In the genomic region with DNA sequence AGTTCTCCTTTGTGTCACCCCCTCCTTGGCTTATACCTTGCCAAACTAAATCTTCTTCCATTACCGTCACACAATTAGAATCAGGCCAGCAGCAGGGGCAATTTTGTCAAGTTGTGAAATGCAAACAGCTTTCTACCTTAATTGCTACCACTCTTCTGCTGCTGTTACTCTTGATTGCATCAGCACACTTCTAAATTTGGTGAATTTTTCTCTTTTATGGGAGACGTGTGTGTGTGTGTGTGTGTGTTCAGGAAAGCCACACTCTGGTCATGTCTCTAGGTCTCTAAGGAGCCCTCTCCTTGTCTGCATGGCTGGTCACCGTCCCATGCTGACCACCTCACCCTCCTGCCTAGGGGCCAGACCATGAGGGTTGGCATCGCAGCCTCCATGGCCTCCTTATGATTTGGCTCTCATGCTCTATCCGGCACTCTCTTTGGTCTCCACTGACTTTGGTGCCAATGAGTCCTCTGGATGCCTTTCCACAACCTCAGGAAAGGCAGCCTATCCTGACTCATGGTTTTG, we compare ENCODE assay signal across 24 cellular contexts.
"Had no signal": no experiment of that assay in that cellular context is flagged by ENCODE, and none has a peak within 500 bp of the region (broad histone marks: within the 10 kb centered on the region; RNA-seq: fewer than 3 reads in every experiment).

No MANE protein-coding gene starts in this region.

- H3K9me3 ChIP-seq: esophagus squamous epithelium, neutrophil, suprapubic skin had no signal

- H3K36me3 Mint-ChIP-seq: brain, natural killer cell had no signal

- H3K9ac ChIP-seq: parathyroid adenoma had no signal

- FAIRE-seq: endothelial cell of umbilical vein had no signal

- H3K4me1 ChIP-seq: foreskin keratinocyte, parathyroid adenoma, suprapubic skin had no signal

- DNase-seq: activated CD4-positive, alpha-beta T cell treated with anti-CD3 and anti-CD28 coated beads, Interleukin-2, amount 10 ng/mL, durations not matched to agents 7 days and 5 days; activated CD4-positive, CD25-positive, alpha-beta regulatory T cell; activated CD8-positive, alpha-beta memory T cell treated with anti-CD3 and anti-CD28 coated beads for 24 hours; amniotic stem cell; cortex of kidney; effector CD4-positive, alpha-beta T cell; esophagus squamous epithelium; foreskin keratinocyte; kidney glomerular epithelial cell; mesenchymal stem cell; natural killer cell; retina; stimulated activated CD4-positive, alpha-beta T cell treated with anti-CD3 and anti-CD28 coated beads, Interleukin-4, amount 100 ng/mL, for 1 hour; trophoblast cell had no signal

- H3K4me3 ChIP-seq: esophagus squamous epithelium, suprapubic skin had no signal

- H3K4me3 Mint-ChIP-seq: activated CD4-positive, alpha-beta T cell treated with anti-CD3 and anti-CD28 coated beads, Interleukin-2, amount 10 ng/mL, durations not matched to agents 7 days and 5 days; brain; central memory CD8-positive, alpha-beta T cell; stimulated activated naive CD8-positive, alpha-beta T cell treated with anti-CD3 and anti-CD28 coated beads, Interleukin-15, Interleukin-2, amounts not matched to agents 100 ng/mL and 50 ng/mL, for 24 hours; T-helper 2 cell treated with Interferon-gamma antibody and Interleukin-4, amounts not matched to agents 5 μg/mL and 100 μg/mL, for 36 hours had no signal

- H3K36me3 ChIP-seq: esophagus squamous epithelium, neutrophil, suprapubic skin had no signal

- H3K27me3 Mint-ChIP-seq: activated CD4-positive, alpha-beta T cell treated with anti-CD3 and anti-CD28 coated beads, Interleukin-2, amount 10 ng/mL, durations not matched to agents 7 days and 5 days; brain; central memory CD8-positive, alpha-beta T cell had no signal

- H3K79me2 ChIP-seq: parathyroid adenoma had no signal

- H2AFZ ChIP-seq: parathyroid adenoma had no signal

- H3K27ac ChIP-seq: esophagus squamous epithelium, foreskin keratinocyte, neutrophil, parathyroid adenoma, suprapubic skin had no signal

- H3K27ac Mint-ChIP-seq: activated CD4-positive, alpha-beta T cell treated with anti-CD3 and anti-CD28 coated beads, Interleukin-2, amount 10 ng/mL, durations not matched to agents 7 days and 5 days; activated naive CD4-positive, alpha-beta T cell treated with anti-CD3 and anti-CD28 coated beads, Interleukin-2, amount 50 U/mL, for 72 hours; activated T-helper 2 cell treated with anti-CD3 and anti-CD28 coated beads, Interferon-gamma antibody, Interleukin-2, Interleukin-4, amounts not matched to agents 10 μg/mL and 5 μg/mL and 100 μg/mL, durations not matched to agents 14 hours and 24 hours and 36 hours; brain; stimulated activated naive CD8-positive, alpha-beta T cell treated with anti-CD3 and anti-CD28 coated beads, Interleukin-15, Interleukin-2, amounts not matched to agents 100 ng/mL and 50 ng/mL, for 24 hours; T-helper 2 cell treated with Interferon-gamma antibody and Interleukin-4, amounts not matched to agents 5 μg/mL and 100 μg/mL, for 36 hours had no signal

- H3K4me1 Mint-ChIP-seq: activated CD4-positive, alpha-beta T cell treated with anti-CD3 and anti-CD28 coated beads, Interleukin-2, amount 10 ng/mL, durations not matched to agents 7 days and 5 days; brain had no signal

- H3K9me3 Mint-ChIP-seq: activated CD4-positive, alpha-beta T cell treated with anti-CD3 and anti-CD28 coated beads, Interleukin-2, amount 10 ng/mL, durations not matched to agents 7 days and 5 days; activated T-helper 2 cell treated with anti-CD3 and anti-CD28 coated beads, Interferon-gamma antibody, Interleukin-2, Interleukin-4, amounts not matched to agents 10 μg/mL and 5 μg/mL and 100 μg/mL, durations not matched to agents 14 hours and 24 hours and 36 hours; brain; central memory CD8-positive, alpha-beta T cell; natural killer cell; stimulated activated naive CD8-positive, alpha-beta T cell treated with anti-CD3 and anti-CD28 coated beads, Interleukin-15, Interleukin-2, amounts not matched to agents 100 ng/mL and 50 ng/mL, for 24 hours; T-helper 2 cell treated with Interferon-gamma antibody and Interleukin-4, amounts not matched to agents 5 μg/mL and 100 μg/mL, for 36 hours had no signal
